ENCODE assay signal across 26 cellular contexts in genomic region chr5:6700074-6700685, GRCh38. TPM values are rescaled to one million over a fixed set of nuclear protein-coding genes. Genes with fewer than 3 reads are reported as not detected.
A peak's percentile ranks its signal among the peaks of the same experiment; 100 is the strongest.
DNase-seq lines count a peak whose midpoint lies in the region; ATAC-seq and TF ChIP-seq lines count a peak whose summit lies in the region.
"Had no signal": no experiment of that assay in that cellular context is flagged by ENCODE, and none has a peak within 500 bp of the region (broad histone marks: within the 10 kb centered on the region; RNA-seq: fewer than 3 reads in every experiment).

No MANE protein-coding gene starts in this region.

- H3K79me2 ChIP-seq in PC-3 (ENCODE audit: low read length): no peaks in the 10 kb centered on the region

- H3K4me3 ChIP-seq in AG10803 (ENCODE audit: low read length) (no peak overlapping the region), PC-3 (ENCODE audit: low read length) (no peak overlapping the region), colonic mucosa (no peak overlapping the region), iPS-20b (ENCODE audit: low read length) (no peak overlapping the region)
- H3K4me3 ChIP-seq: BLaER1, GM12878, K562, SJSA1 had no signal

- H3F3A ChIP-seq in PC-3 (ENCODE audit: low read length, unreplicated experiment): no peaks in the 10 kb centered on the region

- H3K4me1 ChIP-seq in PC-3 (ENCODE audit: insufficient read depth, low read length) (peaks cover 34% of the 10 kb centered on the region), colonic mucosa (no peaks in the 10 kb centered on the region), iPS-20b (ENCODE audit: insufficient read depth, low read length) (peaks cover 22% of the 10 kb centered on the region)
- H3K4me1 ChIP-seq: BLaER1 had no signal

- no peaks in the 10 kb centered on the region for H3K9me3 ChIP-seq in PC-3 (ENCODE audit: low read length)
- H3K9me3 ChIP-seq in colonic mucosa: no peaks in the 10 kb centered on the region
- no peaks in the 10 kb centered on the region for H3K9me3 ChIP-seq in iPS-20b (ENCODE audit: insufficient read depth, low read depth, low read length)
- H3K9me3 ChIP-seq: BLaER1, SJSA1 had no signal

- TF ChIP-seq CTCF in AG10803 (conservative IDR thresholded peaks at IDR 0.05; ENCODE audit: low read length) (no peak), PC-3 (conservative IDR thresholded peaks at IDR 0.05; ENCODE audit: low read depth, low read length) (no peak), colonic mucosa (IDR thresholded peaks at IDR 0.05) (no peak)

- H4K20me1 ChIP-seq in PC-3 (ENCODE audit: low read length): no peaks in the 10 kb centered on the region
- H4K20me1 ChIP-seq: BLaER1 had no signal

- ATAC-seq in PC-3 (no peak), HG03139 (IDR thresholded peaks at IDR 0.05; ENCODE audit: unreplicated experiment) (no peak), HG02642 (IDR thresholded peaks at IDR 0.05; ENCODE audit: poor library complexity, unreplicated experiment) (no peak)
- ATAC-seq: GM12878 had no signal

- H2AFZ ChIP-seq in PC-3 (ENCODE audit: low read length): peak overlapping the region; percentile 27

- intact Hi-C loops in PC-3 (cut with micrococcal nuclease) (no loop called here), colonic mucosa (cut with DNase I) (no loop called here)

- H3K9ac ChIP-seq in PC-3 (ENCODE audit: low read length) (no peak overlapping the region), colonic mucosa (ENCODE audit: low read depth in 2 of 2, low read length in 2 of 2) (no peak overlapping the region), iPS-20b (ENCODE audit: low read depth, low read length) (peak overlapping the region; percentile 39; the same call in 1 of the 2 replicates)
- H3K9ac ChIP-seq: BLaER1 had no signal

- H3K27ac ChIP-seq in PC-3 (ENCODE audit: low read length): no peak overlapping the region
- H3K27ac ChIP-seq in colonic mucosa: no peak overlapping the region
- no peak overlapping the region for H3K27ac ChIP-seq in iPS-20b (ENCODE audit: low read length)
- H3K27ac ChIP-seq: BLaER1, SJSA1 had no signal

- no peaks in the 10 kb centered on the region for H3K9me2 ChIP-seq in PC-3 (replicated peaks; ENCODE audit: low read length)

- BruUV-seq in PC-3 (replicated peaks; lab: Mats Ljungman, UMichigan): no TSS peak

- peak overlapping the region; percentile 35 for H3K4me2 ChIP-seq in PC-3 (ENCODE audit: low read length)
- H3K4me2 ChIP-seq: BLaER1 had no signal

- POLR2A ChIA-PET in PC-3 (lab: Charles Lee; ENCODE audit: unreplicated experiment): no interaction called here

- DNase-seq in AG10803 (ENCODE audit: low read depth) (peak; percentile 27), PC-3 (peak; percentile 56), colonic mucosa (peak; percentile 2), A172 (ENCODE audit: low spot score) (no peak), NCI-H446 treated with DMSO at 0.1 percent for 48 hours (lab: John Stamatoyannopoulos, UW) (no peak)
- DNase-seq: 8988T; CD4-positive, CD25-positive, alpha-beta regulatory T cell; DMS79; EL; GDM1; Kasumi-1; NCI-H1092 treated with DMSO at 0.1 percent for 48 hours; NCI-H1436; NCI-H187 treated with DMSO at 0.1 percent for 48 hours; NCI-H2107; NCI-H524 treated with DMSO at 0.1 percent for 48 hours; NCI-H774; Right ventricle myocardium superior; RPMI8226 had no signal

- H3K36me3 ChIP-seq in PC-3 (ENCODE audit: low read depth, low read length): no peaks in the 10 kb centered on the region
- H3K36me3 ChIP-seq in colonic mucosa: no peaks in the 10 kb centered on the region
- H3K36me3 ChIP-seq in iPS-20b (ENCODE audit: insufficient read depth, low read depth, low read length): no peaks in the 10 kb centered on the region
- H3K36me3 ChIP-seq: BLaER1, SJSA1 had no signal

- peaks cover 18% of the 10 kb centered on the region for H3K27me3 ChIP-seq in PC-3 (ENCODE audit: low read length)
- no peaks in the 10 kb centered on the region for H3K27me3 ChIP-seq in colonic mucosa
- no peaks in the 10 kb centered on the region for H3K27me3 ChIP-seq in iPS-20b (ENCODE audit: insufficient read depth, low read length)
- H3K27me3 ChIP-seq: BLaER1 had no signal

- CTCF ChIA-PET in PC-3 (lab: Charles Lee): no interaction called here

RNA-seq across cellular contexts. Expression of gene TENT4A, which starts 13.1 kb away (rescaled TPM):
- total RNA-seq in PC-3 (2014; rRNA removed): 39.3 and 42.4 TPM in 2 replicates
- total RNA-seq in colonic mucosa: 10 to 100 TPM; 17.1 to 21.9 TPM
- 7.6 and 7.8 TPM in 2 replicates for total RNA-seq in A172 (2014; rRNA removed; shearing (Covaris generic))

Comparison
In these comparisons a context has a peak if more than half of its experiments do, and no peak if none do; other contexts are left out.
1. DNase-seq: peak in AG10803 (single experiment), PC-3 (single experiment) and colonic mucosa (single experiment); none in A172 (single experiment) and NCI-H446 treated with DMSO at 0.1 percent for 48 hours (single experiment).